In genomic region chr19:12399901-12400617, GRCh38 we compare ENCODE assay signal across 7 cellular contexts. TPM values are rescaled to one million over a fixed set of nuclear protein-coding genes. Genes with fewer than 3 reads are reported as not detected.
DNase-seq lines count a peak whose midpoint lies in the region; ATAC-seq and TF ChIP-seq lines count a peak whose summit lies in the region.
"Not testable (repeated sequence)": the region's sequence is repeated elsewhere in the genome, so short reads cannot be mapped to it uniquely, and the experiment has no call there.

No MANE protein-coding gene starts in this region.

- ATAC-seq in GM18502 (IDR thresholded peaks at IDR 0.05; ENCODE audit: poor library complexity, unreplicated experiment): peak; percentile 41
- ATAC-seq in HG02678 (IDR thresholded peaks at IDR 0.05; ENCODE audit: unreplicated experiment): peak; percentile 38
- ATAC-seq in activated CD4-positive, alpha-beta T cell treated with anti-CD3 and anti-CD28 coated beads for 36 hours: peak; percentile 35

- H3K36me3 ChIP-seq in MM.1S (replicated peaks; ENCODE audit: insufficient read depth, low read length): not testable (repeated sequence)

- peak overlapping the region; percentile 83 for H2AFZ ChIP-seq in MM.1S (ENCODE audit: low read length)

- H3K9ac ChIP-seq in MM.1S (ENCODE audit: low read length): peak overlapping the region; percentile 54; the same call in 1 of the 2 replicates

- CTCF ChIA-PET in activated CD4-positive, alpha-beta T cell treated with anti-CD3 and anti-CD28 coated beads for 36 hours (lab: Charles Lee): not testable (repeated sequence)

- H4K20me1 ChIP-seq in MM.1S (ENCODE audit: insufficient read depth, low read length): not testable (repeated sequence)

- not testable (repeated sequence) for H3K9me2 ChIP-seq in MM.1S (replicated peaks; ENCODE audit: insufficient read depth, low read length)

- H3K9me3 Mint-ChIP-seq in activated CD4-positive, alpha-beta T cell treated with anti-CD3 and anti-CD28 coated beads for 36 hours (ENCODE audit: low read depth); immature natural killer cell: not testable (repeated sequence)
- peaks cover 14% of the 10 kb centered on the region for H3K9me3 Mint-ChIP-seq in chondrocyte (ENCODE audit: low read depth)

- peaks cover 19% of the 10 kb centered on the region for H3K36me3 Mint-ChIP-seq in activated CD4-positive, alpha-beta T cell treated with anti-CD3 and anti-CD28 coated beads for 36 hours (ENCODE audit: low read depth)
- not testable (repeated sequence) for H3K36me3 Mint-ChIP-seq in chondrocyte (ENCODE audit: low read depth); immature natural killer cell

- H3K4me3 ChIP-seq in MM.1S (ENCODE audit: low read length): peak overlapping the region; percentile 91

- TF ChIP-seq CTCF in MM.1S (IDR thresholded peaks at IDR 0.05; ENCODE audit: low read length); chondrocyte (IDR thresholded peaks at IDR 0.05): not testable (repeated sequence)

- H3K79me2 ChIP-seq in MM.1S (ENCODE audit: low read length): not testable (repeated sequence)

- H3K27ac ChIP-seq in MM.1S (ENCODE audit: low read length): peak overlapping the region; percentile 68; the same call in 1 of the 2 replicates

- peaks cover 13% of the 10 kb centered on the region for H3K4me1 Mint-ChIP-seq in activated CD4-positive, alpha-beta T cell treated with anti-CD3 and anti-CD28 coated beads for 36 hours
- H3K4me1 Mint-ChIP-seq in chondrocyte (ENCODE audit: low read depth): not testable (repeated sequence)
- peaks cover 23 to 41% of the 10 kb centered on the region in 2 donors for H3K4me1 Mint-ChIP-seq in immature natural killer cell

- H3K27me3 Mint-ChIP-seq in activated CD4-positive, alpha-beta T cell treated with anti-CD3 and anti-CD28 coated beads for 36 hours; chondrocyte (ENCODE audit: low read depth): not testable (repeated sequence)
- peaks cover 11 to 14% (median 11%) of the 10 kb centered on the region in 3 donors for H3K27me3 Mint-ChIP-seq in immature natural killer cell (ENCODE audit: low read depth in 3 of 3)

- peak overlapping the region; percentile 86 for H3K4me3 Mint-ChIP-seq in activated CD4-positive, alpha-beta T cell treated with anti-CD3 and anti-CD28 coated beads for 36 hours
- H3K4me3 Mint-ChIP-seq in chondrocyte (ENCODE audit: unreplicated experiment) (peak overlapping the region; percentile 91), immature natural killer cell (peak overlapping the region; percentile 88 to 96 (median 89))

- not testable (repeated sequence) for H3K27me3 ChIP-seq in MM.1S (replicated peaks; ENCODE audit: insufficient read depth, low read length)

- POLR2A ChIA-PET in activated CD4-positive, alpha-beta T cell treated with anti-CD3 and anti-CD28 coated beads for 36 hours (lab: Charles Lee): interaction anchor here (0.7 to 1.5 kb wide), 2 partner anchors 29 to 67 kb away, joined by 3 to 5 read pairs; partner anchors contain the start of gene ZNF563

- not testable (repeated sequence) for H3K4me1 ChIP-seq in MM.1S (ENCODE audit: low read length)

- DNase-seq in MM.1S; chondrocyte (ENCODE audit: low spot score): not testable (repeated sequence)
- peak; percentile 48 for DNase-seq in activated CD4-positive, alpha-beta T cell treated with anti-CD3 and anti-CD28 coated beads for 36 hours
- peak; percentile 13 to 15 (median 15) for DNase-seq in immature natural killer cell
- DNase-seq in retina: peak; percentile 39

- intact Hi-C loops in activated CD4-positive, alpha-beta T cell treated with anti-CD3 and anti-CD28 coated beads for 36 hours (cut with DNase I, micrococcal nuclease): loop anchor here in 1 of 2 experiments (2.0 kb wide), 1 partner anchor 85 kb away; the partner anchor contains the start of gene ZNF709

- peak overlapping the region; percentile 58 for H3K27ac Mint-ChIP-seq in activated CD4-positive, alpha-beta T cell treated with anti-CD3 and anti-CD28 coated beads for 36 hours
- peak overlapping the region; percentile 89 for H3K27ac Mint-ChIP-seq in chondrocyte (ENCODE audit: unreplicated experiment)
- peak overlapping the region; percentile 34 to 80 (median 52) for H3K27ac Mint-ChIP-seq in immature natural killer cell

- not testable (repeated sequence) for H3F3A ChIP-seq in MM.1S (ENCODE audit: insufficient read depth, low read length)

- peak overlapping the region; percentile 74; the same call in 1 of the 2 replicates for H3K4me2 ChIP-seq in MM.1S (ENCODE audit: low read depth, low read length)

- not testable (repeated sequence) for H3K9me3 ChIP-seq in MM.1S (replicated peaks; ENCODE audit: insufficient read depth, low read length)

RNA-seq across cellular contexts. Expression of gene ZNF799, which starts 1.0 kb away (rescaled TPM):
- 1 to 10 TPM; 4.0 to 4.3 TPM for total RNA-seq in activated CD4-positive, alpha-beta T cell treated with anti-CD3 and anti-CD28 coated beads for 36 hours
- total RNA-seq in chondrocyte: 2.0 to 3.7 TPM (median 2.3 TPM) in 3 replicates
- 1 to 10 TPM; 4.5 to 9.1 (median 4.7) TPM for polyA plus RNA-seq in immature natural killer cell

RNA-seq across cellular contexts. Expression of gene ZNF442, which starts 34.6 kb away (rescaled TPM):
- total RNA-seq in activated CD4-positive, alpha-beta T cell treated with anti-CD3 and anti-CD28 coated beads for 36 hours: 1 to 10 TPM; 1.1 to 1.7 TPM
- total RNA-seq in chondrocyte: 2.6 to 3.4 TPM (median 3.3 TPM) in 3 replicates
- polyA plus RNA-seq in immature natural killer cell: 1 to 10 TPM in 2 of 3 donors, under 1 TPM in 1; 0.46 to 2.4 (median 1.4) TPM

RNA-seq across cellular contexts. Expression of gene ZNF443, which starts 40.8 kb away (rescaled TPM):
- 1 to 10 TPM; 3.4 to 4.0 TPM for total RNA-seq in activated CD4-positive, alpha-beta T cell treated with anti-CD3 and anti-CD28 coated beads for 36 hours
- 1.6 to 4.0 TPM (median 2.0 TPM) in 3 replicates for total RNA-seq in chondrocyte
- 1 to 10 TPM in 2 of 3 donors, not detected in 1; 1.9 to 3.0 TPM for polyA plus RNA-seq in immature natural killer cell
